Comparison of ENCODE assay signal across 8 cellular contexts in genomic region chr19:44754743-44755066, GRCh38. TPM values are rescaled to one million over a fixed set of nuclear protein-coding genes. Genes with fewer than 3 reads are reported as not detected.
DNase-seq lines count a peak whose midpoint lies in the region; ATAC-seq and TF ChIP-seq lines count a peak whose summit lies in the region.

No MANE protein-coding gene starts in this region.

- peaks cover 73 to 85% of the 10 kb centered on the region in 2 donors for H3K36me3 Mint-ChIP-seq in CD14-positive monocyte

- H3F3A ChIP-seq in MM.1S (ENCODE audit: insufficient read depth, low read length): peaks cover 17% of the 10 kb centered on the region

- H4K20me1 ChIP-seq in MM.1S (ENCODE audit: insufficient read depth, low read length): no peaks in the 10 kb centered on the region

- peaks cover 0 to 2% (median 0%) of the 10 kb centered on the region in 7 donors for H3K9me3 Mint-ChIP-seq in CD14-positive monocyte

- TF ChIP-seq CTCF in CD14-positive monocyte (IDR thresholded peaks at IDR 0.05): no peak
- no peak for TF ChIP-seq CTCF in MM.1S (IDR thresholded peaks at IDR 0.05; ENCODE audit: low read length)
- TF ChIP-seq CTCF in neutrophil (IDR thresholded peaks at IDR 0.05): no peak
- TF ChIP-seq CTCF in GM13976 (IDR thresholded peaks at IDR 0.05; ENCODE audit: borderline replicate concordance, control extremely low read depth, extremely low read depth, insufficient read depth, missing control alignments): no peak

- intact Hi-C loops in CD14-positive monocyte (cut with micrococcal nuclease): loop anchor here (5.0 kb wide), 1 partner anchor 67 kb away; no protein-coding TSS in a partner anchor

- H2AFZ ChIP-seq in MM.1S (ENCODE audit: low read length): peak overlapping the region; percentile 32; the same call in 1 of the 2 replicates

- peak overlapping the region; percentile 99 for H3K4me2 ChIP-seq in MM.1S (ENCODE audit: low read depth, low read length)

- H3K4me1 ChIP-seq in MM.1S (ENCODE audit: low read length) (peaks cover 36% of the 10 kb centered on the region), neutrophil (ENCODE audit: control insufficient read depth in 1 of 2, insufficient read depth in 1 of 2, low read depth in 1 of 2, low read length in 1 of 2) (peaks cover 67 to 73% of the 10 kb centered on the region in 2 experiments)
- peaks cover 57% of the 10 kb centered on the region for H3K4me1 ChIP-seq in effector memory CD4-positive, alpha-beta T cell (ENCODE audit: control insufficient read depth, insufficient read depth, low read length, poor library complexity, severe bottlenecking)

- H3K27me3 ChIP-seq in MM.1S (replicated peaks; ENCODE audit: insufficient read depth, low read length) (no peaks in the 10 kb centered on the region), neutrophil (no peaks in the 10 kb centered on the region)
- H3K27me3 ChIP-seq in effector memory CD4-positive, alpha-beta T cell (replicated peaks; ENCODE audit: control insufficient read depth, insufficient read depth, low read length, poor library complexity, severe bottlenecking): no peaks in the 10 kb centered on the region

- H3K4me1 Mint-ChIP-seq in CD14-positive monocyte: peaks cover 61% of the 10 kb centered on the region

- no peaks in the 10 kb centered on the region for H3K9me2 ChIP-seq in MM.1S (replicated peaks; ENCODE audit: insufficient read depth, low read length)

- ATAC-seq in HG02973 (IDR thresholded peaks at IDR 0.05; ENCODE audit: unreplicated experiment) (no peak), GM18870 (IDR thresholded peaks at IDR 0.05; ENCODE audit: unreplicated experiment) (no peak)

- peak overlapping the region; percentile 57 for H3K4me3 ChIP-seq in MM.1S (ENCODE audit: low read length)
- peak overlapping the region; percentile 76 for H3K4me3 ChIP-seq in effector memory CD4-positive, alpha-beta T cell (ENCODE audit: insufficient read depth, low read depth, low read length, poor library complexity, severe bottlenecking)
- H3K4me3 ChIP-seq in neutrophil (ENCODE audit: low read depth in 1 of 2, low read length in 1 of 2): peak overlapping the region; percentile 85 to 97

- H3K4me3 Mint-ChIP-seq in CD14-positive monocyte: peak overlapping the region; percentile 77 to 90

- H3K9ac ChIP-seq in MM.1S (ENCODE audit: low read length): peak overlapping the region; percentile 96

- H3K36me3 ChIP-seq in MM.1S (replicated peaks; ENCODE audit: insufficient read depth, low read length) (no peaks in the 10 kb centered on the region), neutrophil (peaks cover 83% of the 10 kb centered on the region)
- H3K36me3 ChIP-seq in effector memory CD4-positive, alpha-beta T cell (ENCODE audit: control insufficient read depth, insufficient read depth, low read length): peaks cover 35% of the 10 kb centered on the region

- no peak for DNase-seq in CD14-positive monocyte (ENCODE audit: low spot score)
- DNase-seq in MM.1S: no peak
- no peak for DNase-seq in effector memory CD4-positive, alpha-beta T cell
- no peak for DNase-seq in RKO (ENCODE audit: low spot score)
- DNase-seq in GM13976 (ENCODE audit: low spot score): no peak

- H3K9me3 ChIP-seq in MM.1S (replicated peaks; ENCODE audit: insufficient read depth, low read length) (no peaks in the 10 kb centered on the region), neutrophil (no peaks in the 10 kb centered on the region)
- no peaks in the 10 kb centered on the region for H3K9me3 ChIP-seq in effector memory CD4-positive, alpha-beta T cell (ENCODE audit: control insufficient read depth, low read length)

- in situ Hi-C loops in GM13976 (cut with MboI; ENCODE audit: low sequenced_read_pairs, unreplicated experiment): no loop called here

- H3K27me3 Mint-ChIP-seq in CD14-positive monocyte (ENCODE audit: low read depth in 3 of 3): peaks cover 0 to 3% (median 2%) of the 10 kb centered on the region in 3 donors

- H3K27ac Mint-ChIP-seq in CD14-positive monocyte: peak overlapping the region; percentile 88 to 100 (median 99)

- H3K27ac ChIP-seq in MM.1S (ENCODE audit: low read length) (peak overlapping the region; percentile 97), neutrophil (peak overlapping the region; percentile 100)
- H3K27ac ChIP-seq in effector memory CD4-positive, alpha-beta T cell (ENCODE audit: insufficient read depth, low read length, poor library complexity, severe bottlenecking): peak overlapping the region; percentile 94

- H3K79me2 ChIP-seq in MM.1S (ENCODE audit: low read length): peaks cover 34% of the 10 kb centered on the region

RNA-seq across cellular contexts. Expression of gene BCL3, which starts 6.2 kb away (rescaled TPM):
- 10 to 100 TPM; 18.7 to 23.1 TPM for polyA plus RNA-seq in CD14-positive monocyte

RNA-seq across cellular contexts. Expression of gene CBLC, which starts 23.0 kb away (rescaled TPM):
- not detected for polyA plus RNA-seq in CD14-positive monocyte

RNA-seq across cellular contexts. Expression of gene BCAM, which starts 54.2 kb away (rescaled TPM):
- polyA plus RNA-seq in CD14-positive monocyte: not detected

RNA-seq across cellular contexts. Expression of gene CEACAM16, which starts 55.8 kb away (rescaled TPM):
- polyA plus RNA-seq in CD14-positive monocyte: not detected
